In genomic region chr1:61082336-61083013, GRCh38 we compare ENCODE assay signal across 8 cellular contexts. TPM values are rescaled to one million over a fixed set of nuclear protein-coding genes. Genes with fewer than 3 reads are reported as not detected.
DNase-seq lines count a peak whose midpoint lies in the region; ATAC-seq and TF ChIP-seq lines count a peak whose summit lies in the region.

Gene NFIA, plus strand, starts transcription at chr1:61082561.

- peak within 1 kb of the TSS; percentile 50 for H3K9ac ChIP-seq in muscle layer of colon (ENCODE audit: low read length)

- H3K27me3 Mint-ChIP-seq in activated T-cell treated with anti-CD3 and anti-CD28 coated beads, Interleukin-2, amount 50 U/mL, for 72 hours (ENCODE audit: low read depth), result peaks cover 30% of the 10 kb centered on the region

- H3K9me3 Mint-ChIP-seq in activated T-cell treated with anti-CD3 and anti-CD28 coated beads, Interleukin-2, amount 50 U/mL, for 72 hours, result no peaks in the 10 kb centered on the region

- DNase-seq in NOMO-1 (lab: John Stamatoyannopoulos, UW; ENCODE audit: unreplicated experiment in 2 of 2) (peak; percentile 22 to 33), NOMO-1 treated with dmso at 0.1 percent for 144 hours (lab: John Stamatoyannopoulos, UW; ENCODE audit: unreplicated experiment) (no peak), NCI-H82 treated with DMSO at 0.1 percent for 48 hours (lab: John Stamatoyannopoulos, UW; ENCODE audit: unreplicated experiment) (peak; percentile 33), fibroblast of gingiva (ENCODE audit: low read depth) (peak; percentile 74), tibial nerve (ENCODE audit: low spot score in 2 of 2) (peak; percentile 25 to 56)
- DNase-seq in activated T-cell treated with anti-CD3 and anti-CD28 coated beads, Interleukin-2, amount 50 U/mL, for 72 hours, result peak; percentile 38 to 59

- H3K4me3 Mint-ChIP-seq in activated T-cell treated with anti-CD3 and anti-CD28 coated beads, Interleukin-2, amount 50 U/mL, for 72 hours, result peak within 1 kb of the TSS; percentile 92 to 97

- H3K9me3 ChIP-seq in muscle layer of colon (ENCODE audit: low read length) (no peaks in the 10 kb centered on the region), tibial nerve (no peaks in the 10 kb centered on the region)

- peaks cover 45% of the 10 kb centered on the region for H3K4me1 Mint-ChIP-seq in activated T-cell treated with anti-CD3 and anti-CD28 coated beads, Interleukin-2, amount 50 U/mL, for 72 hours (ENCODE audit: low read depth)

- peak; percentile 39 to 41 for ATAC-seq in activated T-cell treated with anti-CD3 and anti-CD28 coated beads, Interleukin-2, amount 50 U/mL, for 72 hours (replicated peaks in 1 of 2)
- ATAC-seq in HG02970 (IDR thresholded peaks at IDR 0.05; ENCODE audit: low FRiP score, unreplicated experiment), result no peak

- peak in 1 of 5 experiments; percentile 7 for TF ChIP-seq CTCF in tibial nerve (IDR thresholded peaks at IDR 0.05)

- H3K4me3 ChIP-seq in muscle layer of colon (ENCODE audit: low read depth in 1 of 2, low read length in 2 of 2) (peak within 1 kb of the TSS; percentile 77 to 90), tibial nerve (peak within 1 kb of the TSS; percentile 66 to 95 (median 74))

- H3K36me3 ChIP-seq in muscle layer of colon (ENCODE audit: insufficient read depth, low read length), result no peaks in the 10 kb centered on the region
- H3K36me3 ChIP-seq in tibial nerve, result no peaks in the 10 kb centered on the region

- WGBS in tibial nerve, 2 donors, result 0 to 1% methylated on average over 38 to 51 of the region's 69 CpGs

- peaks cover 3 to 7% of the 10 kb centered on the region in 2 donors for H3K36me3 Mint-ChIP-seq in activated T-cell treated with anti-CD3 and anti-CD28 coated beads, Interleukin-2, amount 50 U/mL, for 72 hours (ENCODE audit: insufficient read depth in 2 of 2)

- TF ChIP-seq POLR2A in tibial nerve (IDR thresholded peaks at IDR 0.05), result peak in 1 of 2 donors; percentile 13

- H3K27me3 ChIP-seq in muscle layer of colon (ENCODE audit: control insufficient read depth in 1 of 2, insufficient read depth in 2 of 2, low read length in 2 of 2), result no peaks in the 10 kb centered on the region
- H3K27me3 ChIP-seq in tibial nerve, result no peaks in the 10 kb centered on the region

- peak within 1 kb of the TSS; percentile 94 for H3K27ac Mint-ChIP-seq in activated T-cell treated with anti-CD3 and anti-CD28 coated beads, Interleukin-2, amount 50 U/mL, for 72 hours

- peak in 1 of 2 donors; percentile 3 for TF ChIP-seq EP300 in tibial nerve (IDR thresholded peaks at IDR 0.05)

- H3K4me1 ChIP-seq in muscle layer of colon (ENCODE audit: insufficient read depth, low read length) (peaks cover 39% of the 10 kb centered on the region), tibial nerve (peaks cover 0 to 64% (median 35%) of the 10 kb centered on the region in 4 donors)

- H3K27ac ChIP-seq in muscle layer of colon (ENCODE audit: low read depth, low read length) (peak within 1 kb of the TSS; percentile 93), tibial nerve (peak within 1 kb of the TSS; percentile 79 to 98 (median 92))

RNA-seq across cellular contexts. Expression of gene NFIA, which starts in this region (rescaled TPM):
- 10 to 100 TPM; 17.3 to 27.3 TPM for total RNA-seq in activated T-cell treated with anti-CD3 and anti-CD28 coated beads, Interleukin-2, amount 50 U/mL, for 72 hours
- total RNA-seq in tibial nerve, result 10 to 100 TPM; 71.2 to 81.4 (median 75.7) TPM
